1 cellular context compared by ENCODE assay signal in the genomic region with DNA sequence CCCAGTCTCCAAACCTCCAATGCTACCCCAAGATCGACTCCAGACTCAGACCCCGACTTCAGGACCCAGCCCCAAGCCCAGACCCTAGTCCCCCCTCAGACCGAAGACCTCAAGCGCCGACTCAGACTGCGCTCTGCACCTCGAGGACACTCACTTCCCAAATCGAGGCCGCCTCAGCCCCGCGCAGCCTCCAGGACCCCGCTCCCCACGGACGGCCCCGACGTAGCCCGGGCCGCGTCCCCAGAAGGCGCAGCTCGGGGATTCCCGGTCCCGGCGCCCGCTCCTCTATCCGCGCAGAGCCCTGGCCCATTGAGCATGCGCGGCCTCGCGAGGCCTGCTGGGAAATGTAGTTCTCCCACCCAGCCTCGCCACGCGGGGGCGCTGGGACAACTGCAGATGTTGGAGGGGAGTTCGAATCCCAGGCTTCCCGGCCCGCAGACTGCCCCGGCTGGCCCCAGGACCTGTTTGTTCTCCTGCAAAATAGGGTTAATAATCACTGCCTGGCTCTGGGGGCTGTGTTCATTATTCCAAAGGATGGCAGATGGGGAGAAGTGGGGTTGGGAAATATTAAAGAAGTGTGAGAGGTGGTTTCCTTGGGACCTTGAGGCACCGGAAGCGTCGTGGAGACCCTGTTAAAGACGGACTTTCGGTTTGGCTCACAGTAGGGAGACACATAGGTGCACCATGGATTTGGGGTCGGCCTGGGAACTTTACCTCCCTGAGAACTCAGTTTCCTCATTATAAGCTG.
A peak's percentile ranks its signal among the peaks of the same experiment; 100 is the strongest.
TF ChIP-seq lines count a peak whose summit lies in the region.

APBA3 (minus strand) TSS at position 311 of the 748 bp plus-strand sequence. CDS start 1,428 bp downstream, outside the sequence.

TF ChIP-seq in K562, 482 proteins besides CTCF, POLR2A, EP300 and RAD21 (continued from another document and continues in another):
- TF ChIP-seq ZNF398 (CRISPR knock-in tag; IDR thresholded peaks at IDR 0.05) (no peak), CCAR2 (IDR thresholded peaks at IDR 0.05; ENCODE audit: low read depth, low read length) (no peak), ELF2 (CRISPR knock-in tag; IDR thresholded peaks at IDR 0.05) (peak; percentile 50; the same call in 1 of the 2 replicates), NCOA2 (IDR thresholded peaks at IDR 0.05; ENCODE audit: partially characterized antibody in 2 of 2) (no peak), ZKSCAN8 (CRISPR knock-in tag; IDR thresholded peaks at IDR 0.05) (peak; percentile 51; the same call in 1 of the 2 replicates), XRCC5 (IDR thresholded peaks at IDR 0.05; ENCODE audit: low read depth, low read length) (no peak), ZNF586 (CRISPR knock-in tag; conservative IDR thresholded peaks at IDR 0.05) (no peak; the same call in 1 of the 2 replicates), TEAD2 (tag; IDR thresholded peaks at IDR 0.05) (no peak), POLR2AphosphoS2 (IDR thresholded peaks at IDR 0.05; ENCODE audit: low read length) (no peak), ZNF384 (IDR thresholded peaks at IDR 0.05; ENCODE audit: low read depth, low read length) (no peak), RBM17 (IDR thresholded peaks at IDR 0.05; ENCODE audit: borderline replicate concordance, low read depth, low read length) (no peak), ZNF316 (IDR thresholded peaks at IDR 0.05) (no peak), NR3C1 (CRISPR knock-in tag; IDR thresholded peaks at IDR 0.05) (no peak), KLF13 (tag; IDR thresholded peaks at IDR 0.05; ENCODE audit: borderline replicate concordance, low read depth) (0 out of 2 replicates have a peak, but pooled peaks have one; percentile 54), EZH2 (IDR thresholded peaks at IDR 0.05; ENCODE audit: borderline replicate concordance, low read depth, low read length) (no peak), ZFP1 (CRISPR knock-in tag; IDR thresholded peaks at IDR 0.05) (no peak), ZNF445 (CRISPR knock-in tag; IDR thresholded peaks at IDR 0.05; ENCODE audit: low read depth) (no peak), L3MBTL2 (IDR thresholded peaks at IDR 0.05) (peak; percentile 62; the same call in 1 of the 2 replicates), HMG20B (CRISPR knock-in tag; IDR thresholded peaks at IDR 0.05) (no peak), SRSF9 (IDR thresholded peaks at IDR 0.05; ENCODE audit: borderline replicate concordance, low read depth, low read length) (no peak), CBX3 (IDR thresholded peaks at IDR 0.05; ENCODE audit: borderline replicate concordance in 1 of 2, low read length in 2 of 2) (peak in 1 of 2 experiments; percentile 69; a peak in 1 of 3 replicates), ATF6 (CRISPR knock-in tag; IDR thresholded peaks at IDR 0.05) (no peak), ZNF551 (CRISPR knock-in tag; IDR thresholded peaks at IDR 0.05) (no peak), HNRNPK (IDR thresholded peaks at IDR 0.05; ENCODE audit: low read depth, low read length, poor library complexity, severe bottlenecking) (no peak), KLF16 (IDR thresholded peaks at IDR 0.05) (no peak), POLR3A (IDR thresholded peaks at IDR 0.05; ENCODE audit: borderline replicate concordance, extremely low read depth, insufficient read depth, insufficient read length) (no peak), ZNF175 (CRISPR knock-in tag; IDR thresholded peaks at IDR 0.05; ENCODE audit: low read depth) (no peak), ZNF41 (CRISPR knock-in tag; conservative IDR thresholded peaks at IDR 0.05) (no peak), TAF7 (tag; IDR thresholded peaks at IDR 0.05) (no peak), ARID3A (IDR thresholded peaks at IDR 0.05; ENCODE audit: borderline replicate concordance, low read depth, low read length) (peak; percentile 76; the same call in 1 of the 2 replicates), ZNF830 (CRISPR knock-in tag; IDR thresholded peaks at IDR 0.05) (no peak), HMBOX1 (IDR thresholded peaks at IDR 0.05) (no peak), ZNF146 (CRISPR knock-in tag; IDR thresholded peaks at IDR 0.05; ENCODE audit: unreplicated experiment) (no peak), NRF1 (conservative IDR thresholded peaks at IDR 0.05 in 1 of 2, IDR thresholded peaks at IDR 0.05 in 1 of 2) (peak; percentile 96 to 97), KDM5B (IDR thresholded peaks at IDR 0.05; ENCODE audit: insufficient replicate concordance, low read depth, low read length) (peak; percentile 71), KLF1 (tag; IDR thresholded peaks at IDR 0.05) (0 out of 2 replicates have a peak, but pooled peaks have one; percentile 18)
- TF ChIP-seq, protein P1, sequence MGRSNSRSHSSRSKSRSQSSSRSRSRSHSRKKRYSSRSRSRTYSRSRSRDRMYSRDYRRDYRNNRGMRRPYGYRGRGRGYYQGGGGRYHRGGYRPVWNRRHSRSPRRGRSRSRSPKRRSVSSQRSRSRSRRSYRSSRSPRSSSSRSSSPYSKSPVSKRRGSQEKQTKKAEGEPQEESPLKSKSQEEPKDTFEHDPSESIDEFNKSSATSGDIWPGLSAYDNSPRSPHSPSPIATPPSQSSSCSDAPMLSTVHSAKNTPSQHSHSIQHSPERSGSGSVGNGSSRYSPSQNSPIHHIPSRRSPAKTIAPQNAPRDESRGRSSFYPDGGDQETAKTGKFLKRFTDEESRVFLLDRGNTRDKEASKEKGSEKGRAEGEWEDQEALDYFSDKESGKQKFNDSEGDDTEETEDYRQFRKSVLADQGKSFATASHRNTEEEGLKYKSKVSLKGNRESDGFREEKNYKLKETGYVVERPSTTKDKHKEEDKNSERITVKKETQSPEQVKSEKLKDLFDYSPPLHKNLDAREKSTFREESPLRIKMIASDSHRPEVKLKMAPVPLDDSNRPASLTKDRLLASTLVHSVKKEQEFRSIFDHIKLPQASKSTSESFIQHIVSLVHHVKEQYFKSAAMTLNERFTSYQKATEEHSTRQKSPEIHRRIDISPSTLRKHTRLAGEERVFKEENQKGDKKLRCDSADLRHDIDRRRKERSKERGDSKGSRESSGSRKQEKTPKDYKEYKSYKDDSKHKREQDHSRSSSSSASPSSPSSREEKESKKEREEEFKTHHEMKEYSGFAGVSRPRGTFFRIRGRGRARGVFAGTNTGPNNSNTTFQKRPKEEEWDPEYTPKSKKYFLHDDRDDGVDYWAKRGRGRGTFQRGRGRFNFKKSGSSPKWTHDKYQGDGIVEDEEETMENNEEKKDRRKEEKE (IDR thresholded peaks at IDR 0.05; ENCODE audit: borderline replicate concordance in 1 of 2, control insufficient read depth in 1 of 2, low read depth in 2 of 2, low read length in 1 of 2): peak in 1 of 2 experiments; percentile 90; a peak in 1 of 4 replicates
- TF ChIP-seq, protein P2, sequence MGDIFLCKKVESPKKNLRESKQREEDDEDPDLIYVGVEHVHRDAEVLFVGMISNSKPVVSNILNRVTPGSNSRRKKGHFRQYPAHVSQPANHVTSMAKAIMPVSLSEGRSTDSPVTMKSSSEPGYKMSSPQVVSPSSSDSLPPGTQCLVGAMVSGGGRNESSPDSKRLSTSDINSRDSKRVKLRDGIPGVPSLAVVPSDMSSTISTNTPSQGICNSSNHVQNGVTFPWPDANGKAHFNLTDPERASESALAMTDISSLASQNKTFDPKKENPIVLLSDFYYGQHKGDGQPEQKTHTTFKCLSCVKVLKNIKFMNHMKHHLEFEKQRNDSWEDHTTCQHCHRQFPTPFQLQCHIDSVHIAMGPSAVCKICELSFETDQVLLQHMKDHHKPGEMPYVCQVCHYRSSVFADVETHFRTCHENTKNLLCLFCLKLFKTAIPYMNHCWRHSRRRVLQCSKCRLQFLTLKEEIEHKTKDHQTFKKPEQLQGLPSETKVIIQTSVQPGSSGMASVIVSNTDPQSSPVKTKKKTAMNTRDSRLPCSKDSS (IDR thresholded peaks at IDR 0.05; ENCODE audit: low read depth, partially characterized antibody): no peak
- TF ChIP-seq, protein P3, sequence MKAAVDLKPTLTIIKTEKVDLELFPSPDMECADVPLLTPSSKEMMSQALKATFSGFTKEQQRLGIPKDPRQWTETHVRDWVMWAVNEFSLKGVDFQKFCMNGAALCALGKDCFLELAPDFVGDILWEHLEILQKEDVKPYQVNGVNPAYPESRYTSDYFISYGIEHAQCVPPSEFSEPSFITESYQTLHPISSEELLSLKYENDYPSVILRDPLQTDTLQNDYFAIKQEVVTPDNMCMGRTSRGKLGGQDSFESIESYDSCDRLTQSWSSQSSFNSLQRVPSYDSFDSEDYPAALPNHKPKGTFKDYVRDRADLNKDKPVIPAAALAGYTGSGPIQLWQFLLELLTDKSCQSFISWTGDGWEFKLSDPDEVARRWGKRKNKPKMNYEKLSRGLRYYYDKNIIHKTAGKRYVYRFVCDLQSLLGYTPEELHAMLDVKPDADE (conservative IDR thresholded peaks at IDR 0.05; ENCODE audit: control insufficient read depth, low read depth, low read length): peak; percentile 96
- TF ChIP-seq, protein P4, sequence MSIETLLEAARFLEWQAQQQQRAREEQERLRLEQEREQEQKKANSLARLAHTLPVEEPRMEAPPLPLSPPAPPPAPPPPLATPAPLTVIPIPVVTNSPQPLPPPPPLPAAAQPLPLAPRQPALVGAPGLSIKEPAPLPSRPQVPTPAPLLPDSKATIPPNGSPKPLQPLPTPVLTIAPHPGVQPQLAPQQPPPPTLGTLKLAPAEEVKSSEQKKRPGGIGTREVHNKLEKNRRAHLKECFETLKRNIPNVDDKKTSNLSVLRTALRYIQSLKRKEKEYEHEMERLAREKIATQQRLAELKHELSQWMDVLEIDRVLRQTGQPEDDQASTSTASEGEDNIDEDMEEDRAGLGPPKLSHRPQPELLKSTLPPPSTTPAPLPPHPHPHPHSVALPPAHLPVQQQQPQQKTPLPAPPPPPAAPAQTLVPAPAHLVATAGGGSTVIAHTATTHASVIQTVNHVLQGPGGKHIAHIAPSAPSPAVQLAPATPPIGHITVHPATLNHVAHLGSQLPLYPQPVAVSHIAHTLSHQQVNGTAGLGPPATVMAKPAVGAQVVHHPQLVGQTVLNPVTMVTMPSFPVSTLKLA (conservative IDR thresholded peaks at IDR 0.05): peak; percentile 75 to 84
- TF ChIP-seq, protein P5, sequence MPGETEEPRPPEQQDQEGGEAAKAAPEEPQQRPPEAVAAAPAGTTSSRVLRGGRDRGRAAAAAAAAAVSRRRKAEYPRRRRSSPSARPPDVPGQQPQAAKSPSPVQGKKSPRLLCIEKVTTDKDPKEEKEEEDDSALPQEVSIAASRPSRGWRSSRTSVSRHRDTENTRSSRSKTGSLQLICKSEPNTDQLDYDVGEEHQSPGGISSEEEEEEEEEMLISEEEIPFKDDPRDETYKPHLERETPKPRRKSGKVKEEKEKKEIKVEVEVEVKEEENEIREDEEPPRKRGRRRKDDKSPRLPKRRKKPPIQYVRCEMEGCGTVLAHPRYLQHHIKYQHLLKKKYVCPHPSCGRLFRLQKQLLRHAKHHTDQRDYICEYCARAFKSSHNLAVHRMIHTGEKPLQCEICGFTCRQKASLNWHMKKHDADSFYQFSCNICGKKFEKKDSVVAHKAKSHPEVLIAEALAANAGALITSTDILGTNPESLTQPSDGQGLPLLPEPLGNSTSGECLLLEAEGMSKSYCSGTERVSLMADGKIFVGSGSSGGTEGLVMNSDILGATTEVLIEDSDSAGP (CRISPR knock-in tag; IDR thresholded peaks at IDR 0.05): no peak
- TF ChIP-seq, protein P6, sequence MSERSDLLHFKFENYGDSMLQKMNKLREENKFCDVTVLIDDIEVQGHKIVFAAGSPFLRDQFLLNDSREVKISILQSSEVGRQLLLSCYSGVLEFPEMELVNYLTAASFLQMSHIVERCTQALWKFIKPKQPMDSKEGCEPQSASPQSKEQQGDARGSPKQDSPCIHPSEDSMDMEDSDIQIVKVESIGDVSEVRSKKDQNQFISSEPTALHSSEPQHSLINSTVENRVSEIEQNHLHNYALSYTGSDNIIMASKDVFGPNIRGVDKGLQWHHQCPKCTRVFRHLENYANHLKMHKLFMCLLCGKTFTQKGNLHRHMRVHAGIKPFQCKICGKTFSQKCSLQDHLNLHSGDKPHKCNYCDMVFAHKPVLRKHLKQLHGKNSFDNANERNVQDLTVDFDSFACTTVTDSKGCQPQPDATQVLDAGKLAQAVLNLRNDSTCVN (CRISPR knock-in tag; IDR thresholded peaks at IDR 0.05): no peak
